Comparison of ENCODE assay signal across 8 cellular contexts in genomic region chr5:132865668-132866341, GRCh38. TPM values are rescaled to one million over a fixed set of nuclear protein-coding genes. Genes with fewer than 3 reads are reported as not detected.
DNase-seq lines count a peak whose midpoint lies in the region; ATAC-seq and TF ChIP-seq lines count a peak whose summit lies in the region.

No MANE protein-coding gene starts in this region.

- H3K27me3 ChIP-seq in heart right ventricle = no peaks in the 10 kb centered on the region
- peaks cover 6% of the 10 kb centered on the region for H3K27me3 ChIP-seq in skeletal muscle satellite cell (ENCODE audit: control insufficient read depth, insufficient read depth, low read length)

- no peak for TF ChIP-seq CTCF in WI38 (IDR thresholded peaks at IDR 0.05; ENCODE audit: low read depth, low read length)
- TF ChIP-seq CTCF in heart right ventricle (IDR thresholded peaks at IDR 0.05) = no peak

- no peaks in the 10 kb centered on the region for H3K9me3 ChIP-seq in heart right ventricle
- H3K9me3 ChIP-seq in skeletal muscle satellite cell (replicated peaks; ENCODE audit: low read length) = no peaks in the 10 kb centered on the region

- H3K4me3 ChIP-seq in WI38 (ENCODE audit: low read depth, low read length) = peak overlapping the region; percentile 94
- H3K4me3 ChIP-seq in heart right ventricle = peak overlapping the region; percentile 29 to 97 (median 84)
- peak overlapping the region; percentile 84 for H3K4me3 ChIP-seq in skeletal muscle satellite cell (ENCODE audit: low read length)

- 33 to 35% methylated on average over 30 of the region's 30 CpGs for WGBS in heart right ventricle, 2 donors

- H3K27ac ChIP-seq in heart right ventricle = peak overlapping the region; percentile 85 to 98 (median 96)

- H3K4me1 ChIP-seq in heart right ventricle (peaks cover 5 to 30% (median 21%) of the 10 kb centered on the region in 9 donors), skeletal muscle satellite cell (ENCODE audit: control insufficient read depth, insufficient read depth, low read length) (peaks cover 14% of the 10 kb centered on the region)

- H3K4me2 ChIP-seq in skeletal muscle satellite cell (ENCODE audit: low read length) = peak overlapping the region; percentile 86

- DNase-seq in heart right ventricle = no peak
- no peak for DNase-seq in mesenteric fat pad (ENCODE audit: low spot score)
- no peak for DNase-seq in RKO (ENCODE audit: low spot score)

- peak overlapping the region; percentile 85 for H3K9ac ChIP-seq in skeletal muscle satellite cell (ENCODE audit: low read depth, low read length)

- ATAC-seq in GM18511 (IDR thresholded peaks at IDR 0.05; ENCODE audit: unreplicated experiment) (peak; percentile 41), HG02759 (IDR thresholded peaks at IDR 0.05; ENCODE audit: unreplicated experiment) (peak; percentile 21), heart right ventricle (peak in 5 of 8 donors; percentile 40 to 70 (median 54)), HG03097 (IDR thresholded peaks at IDR 0.05; ENCODE audit: low FRiP score, unreplicated experiment) (no peak)

- intact Hi-C loops in heart right ventricle (cut with DNase I) = loop anchor here in 8 of 10 donors (2.0 to 5.0 kb wide), 2 partner anchors 34 to 35 kb away; partner anchors contain the start of gene SHROOM1 (in 8 of the 8)

- peaks cover 0 to 34% (median 10%) of the 10 kb centered on the region in 9 donors for H3K36me3 ChIP-seq in heart right ventricle
- peaks cover 16% of the 10 kb centered on the region for H3K36me3 ChIP-seq in skeletal muscle satellite cell (ENCODE audit: insufficient read depth, low read length)

RNA-seq across cellular contexts. Expression of gene GDF9, which starts 0.5 kb away (rescaled TPM):
- total RNA-seq in heart right ventricle = under 1 TPM; 0.18 to 0.82 (median 0.43) TPM
- polyA plus RNA-seq in heart right ventricle = under 1 TPM in 1 of 2 donors, not detected in 1; 0.10 TPM
- total RNA-seq in skeletal muscle satellite cell (2012; rRNA removed) = 0.44 TPM in 1 of 2 replicates, not detected in the other
- total RNA-seq in mesenteric fat pad = not detected

RNA-seq across cellular contexts. Expression of gene UQCRQ, which starts 0.6 kb away (rescaled TPM):
- total RNA-seq in heart right ventricle (1,000 to 10,000 TPM; 1,190 to 1,962 (median 1,754) TPM), mesenteric fat pad (391 TPM)
- polyA plus RNA-seq in heart right ventricle = 1,000 to 10,000 TPM in 1 of 2 donors, 100 to 1,000 TPM in 1; 824 to 1,591 TPM
- total RNA-seq in skeletal muscle satellite cell (2012; rRNA removed) = 94.3 and 101 TPM in 2 replicates

RNA-seq across cellular contexts. Expression of gene LEAP2, which starts 7.7 kb away (rescaled TPM):
- total RNA-seq in heart right ventricle = 1 to 10 TPM in 5 of 10 donors, under 1 TPM in 5; 0.49 to 1.6 (median 0.92) TPM
- polyA plus RNA-seq in heart right ventricle = 1 to 10 TPM in 1 of 2 donors, under 1 TPM in 1; 0.62 to 3.9 TPM
- 0.22 and 0.51 TPM in 2 replicates for total RNA-seq in skeletal muscle satellite cell (2012; rRNA removed)
- total RNA-seq in mesenteric fat pad = 1.2 TPM

RNA-seq across cellular contexts. Expression of gene SHROOM1, which starts 35.4 kb away (rescaled TPM):
- total RNA-seq in heart right ventricle (1 to 10 TPM; 3.2 to 6.4 (median 4.1) TPM), mesenteric fat pad (10.6 TPM)
- 10 to 100 TPM in 1 of 2 donors, 1 to 10 TPM in 1; 3.5 to 10.8 TPM for polyA plus RNA-seq in heart right ventricle
- 2.4 and 20.5 TPM in 2 replicates for total RNA-seq in skeletal muscle satellite cell (2012; rRNA removed)

RNA-seq across cellular contexts. Expression of gene SOWAHA, which starts 52.7 kb away (rescaled TPM):
- total RNA-seq in heart right ventricle (under 1 TPM in 4 of 10 donors, not detected in 6; 0.08 to 0.19 (median 0.13) TPM), mesenteric fat pad (not detected)
- polyA plus RNA-seq in heart right ventricle = under 1 TPM in 1 of 2 donors, not detected in 1; 0.07 TPM
- total RNA-seq in skeletal muscle satellite cell (2012; rRNA removed) = not detected in 2 replicates
